In the genomic region with DNA sequence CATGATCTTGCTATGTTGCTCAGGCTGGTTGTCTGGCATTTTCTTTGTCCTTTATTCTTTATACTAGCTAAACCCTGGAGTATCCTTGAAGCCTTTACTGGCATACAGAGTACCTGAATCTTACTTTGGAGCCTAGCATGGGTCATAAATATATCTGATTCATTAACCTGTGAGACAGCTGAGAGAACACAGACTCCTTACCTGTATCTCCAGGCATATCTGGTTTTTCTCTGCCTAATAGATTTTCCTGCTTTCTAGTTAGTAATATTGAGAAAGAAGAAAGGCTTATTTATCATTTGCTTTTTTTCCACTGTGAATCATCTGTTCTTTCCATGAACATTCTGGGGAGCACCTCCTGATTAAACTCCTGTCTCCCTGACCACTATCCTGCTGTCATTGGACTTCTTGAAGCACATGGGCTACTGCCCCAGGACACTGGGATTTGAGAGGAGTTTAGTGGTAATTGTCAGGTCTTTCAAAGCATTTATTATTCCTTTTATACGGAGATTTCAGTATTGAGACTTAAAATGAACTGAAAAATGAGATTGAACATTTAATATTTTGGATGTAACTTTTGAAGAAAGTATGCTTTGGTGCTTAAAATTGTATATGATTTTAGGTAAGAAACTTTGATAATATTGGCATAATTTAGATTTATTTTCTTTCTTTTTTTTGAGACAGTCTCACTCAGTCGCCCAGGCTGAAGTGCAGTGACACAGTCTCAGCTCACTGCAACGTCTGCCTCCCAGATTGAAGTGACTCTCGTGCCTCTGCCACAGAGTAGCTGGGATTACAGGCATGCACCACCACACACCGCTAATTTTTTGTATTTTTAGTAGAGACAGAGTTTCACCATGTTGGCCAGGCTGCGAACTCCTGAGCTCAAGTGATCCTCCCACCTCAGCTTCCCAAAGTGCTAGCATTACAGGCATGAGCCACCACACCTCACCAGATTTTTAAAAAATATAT, we compare ENCODE assay signal across 22 cellular contexts. TPM values are rescaled to one million over a fixed set of nuclear protein-coding genes. Genes with fewer than 3 reads are reported as not detected.
"Had no signal": no experiment of that assay in that cellular context is flagged by ENCODE, and none has a peak within 500 bp of the region (broad histone marks: within the 10 kb centered on the region; RNA-seq: fewer than 3 reads in every experiment).

No MANE protein-coding gene starts in this region.

- H3K4me1 ChIP-seq: foreskin keratinocyte, right atrium auricular region had no signal

- DNase-seq: activated CD4-positive, alpha-beta memory T cell treated with anti-CD3 and anti-CD28 coated beads for 36 hours; brain microvascular endothelial cell; cortex of kidney; effector CD4-positive, alpha-beta T cell; kidney glomerular epithelial cell; occipital lobe; stimulated activated CD4-positive, alpha-beta T cell treated with anti-CD3 and anti-CD28 coated beads, Interleukin-4, amount 100 ng/mL, for 4 hours; stimulated activated CD8-positive, alpha-beta memory T cell treated with anti-CD3 and anti-CD28 coated beads, Interleukin-4, amount 100 ng/mL, for 48 hours; SW 1271 had no signal

- H3K9me3 ChIP-seq: right atrium auricular region had no signal

- H3K4me1 Mint-ChIP-seq: nephron had no signal

- H3K27ac Mint-ChIP-seq: activated CD4-positive, alpha-beta memory T cell treated with anti-CD3 and anti-CD28 coated beads for 36 hours; activated naive CD4-positive, alpha-beta T cell treated with anti-CD3 and anti-CD28 coated beads, Interleukin-2, amount 50 U/mL, for 24 hours; nephron; stimulated activated naive CD8-positive, alpha-beta T cell treated with anti-CD3 and anti-CD28 coated beads, Interleukin-15, Interleukin-2, amounts not matched to agents 100 ng/mL and 50 ng/mL, for 24 hours; T-helper 2 cell treated with Interferon-gamma antibody and Interleukin-4, amounts not matched to agents 5 μg/mL and 100 μg/mL, for 36 hours had no signal

- H3K27me3 Mint-ChIP-seq: activated CD4-positive, alpha-beta memory T cell treated with anti-CD3 and anti-CD28 coated beads for 36 hours; activated naive CD4-positive, alpha-beta T cell treated with anti-CD3 and anti-CD28 coated beads, Interleukin-2, amount 50 U/mL, for 24 hours; stimulated activated naive CD8-positive, alpha-beta T cell treated with anti-CD3 and anti-CD28 coated beads, Interleukin-15, Interleukin-2, amounts not matched to agents 100 ng/mL and 50 ng/mL, for 24 hours had no signal

- H3K27ac ChIP-seq: brain microvascular endothelial cell, foreskin keratinocyte, right atrium auricular region, skin epidermis had no signal

- H3K4me3 ChIP-seq: right atrium auricular region, skin epidermis had no signal

- ATAC-seq: foreskin keratinocyte had no signal

- FAIRE-seq: endothelial cell of umbilical vein had no signal

- H3K9me3 Mint-ChIP-seq: activated CD4-positive, alpha-beta memory T cell treated with anti-CD3 and anti-CD28 coated beads for 36 hours; activated naive CD4-positive, alpha-beta T cell treated with anti-CD3 and anti-CD28 coated beads, Interleukin-2, amount 50 U/mL, for 24 hours; nephron; stimulated activated naive CD8-positive, alpha-beta T cell treated with anti-CD3 and anti-CD28 coated beads, Interleukin-15, Interleukin-2, amounts not matched to agents 100 ng/mL and 50 ng/mL, for 24 hours; T-helper 2 cell treated with Interferon-gamma antibody and Interleukin-4, amounts not matched to agents 5 μg/mL and 100 μg/mL, for 36 hours had no signal

- H3K27me3 ChIP-seq: brain microvascular endothelial cell, foreskin keratinocyte, right atrium auricular region had no signal

- H3K4me3 Mint-ChIP-seq: activated CD4-positive, alpha-beta memory T cell treated with anti-CD3 and anti-CD28 coated beads for 36 hours; activated naive CD4-positive, alpha-beta T cell treated with anti-CD3 and anti-CD28 coated beads, Interleukin-2, amount 50 U/mL, for 24 hours; nephron; stimulated activated naive CD8-positive, alpha-beta T cell treated with anti-CD3 and anti-CD28 coated beads, Interleukin-15, Interleukin-2, amounts not matched to agents 100 ng/mL and 50 ng/mL, for 24 hours; T-helper 2 cell treated with Interferon-gamma antibody and Interleukin-4, amounts not matched to agents 5 μg/mL and 100 μg/mL, for 36 hours had no signal

RNA-seq across cellular contexts. Expression of a gene that starts 29.8 kb away (rescaled TPM):
- total RNA-seq: activated CD4-positive, alpha-beta memory T cell treated with anti-CD3 and anti-CD28 coated beads for 36 hours; endothelial cell of umbilical vein; foreskin keratinocyte; mesenteric fat pad; occipital lobe; posterior vena cava; temporal lobe; ureter had no signal
- polyA plus RNA-seq: endothelial cell of umbilical vein had no signal

RNA-seq across cellular contexts. Expression of a gene that starts 44.7 kb away (rescaled TPM):
- total RNA-seq: endothelial cell of umbilical vein, foreskin keratinocyte, lower leg skin, mesenteric fat pad, occipital lobe, posterior vena cava, right atrium auricular region, temporal lobe, ureter had no signal
- polyA plus RNA-seq: endothelial cell of umbilical vein, foreskin keratinocyte had no signal
